Comparison of ENCODE assay signal across 16 cellular contexts in the genomic region with DNA sequence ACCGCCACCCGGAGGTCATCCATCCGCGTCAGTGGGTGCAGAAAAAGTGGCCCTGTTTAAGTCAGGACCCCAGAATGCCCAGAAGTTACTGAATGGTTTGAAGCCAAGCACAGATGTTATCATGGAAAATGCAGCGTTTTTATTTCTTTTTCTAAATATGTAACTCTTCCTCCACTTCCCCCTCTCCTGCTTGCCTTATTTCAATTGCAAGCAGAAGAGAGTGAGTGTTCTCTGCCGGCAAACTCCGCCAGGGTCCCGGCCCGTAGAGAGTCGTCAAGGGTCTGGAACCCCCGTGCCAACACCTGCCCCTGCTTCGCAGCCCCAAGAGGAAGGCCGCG. TPM values are rescaled to one million over a fixed set of nuclear protein-coding genes. Genes with fewer than 3 reads are reported as not detected.
"Had no signal": no experiment of that assay in that cellular context is flagged by ENCODE, and none has a peak within 500 bp of the region (broad histone marks: within the 10 kb centered on the region; RNA-seq: fewer than 3 reads in every experiment).

No MANE protein-coding gene starts in this region.

- H3K9me3 Mint-ChIP-seq: activated naive CD4-positive, alpha-beta T cell treated with anti-CD3 and anti-CD28 coated beads for 36 hours; stimulated activated effector memory CD8-positive, alpha-beta T cell treated with anti-CD3 and anti-CD28 coated beads, Interleukin-12 subunit alpha, Interleukin-12 subunit beta, amount 100 ng/mL, for 72 hours had no signal

- H3K9me3 ChIP-seq: esophagus muscularis mucosa, neutrophil, right lobe of liver, transverse colon had no signal

- ATAC-seq: activated CD8-positive, alpha-beta T cell treated with anti-CD3 and anti-CD28 coated beads, Interleukin-2, amount 10 ng/mL, durations not matched to agents 7 days and 5 days; stimulated activated effector memory CD8-positive, alpha-beta T cell treated with anti-CD3 and anti-CD28 coated beads, Interleukin-12 subunit alpha, Interleukin-12 subunit beta, amount 100 ng/mL, for 72 hours had no signal

- DNase-seq: activated CD8-positive, alpha-beta memory T cell treated with anti-CD3 and anti-CD28 coated beads, Interleukin-2, amount 50 U/mL, for 48 hours; activated CD8-positive, alpha-beta T cell treated with anti-CD3 and anti-CD28 coated beads, Interleukin-2, amount 10 ng/mL, durations not matched to agents 7 days and 5 days; activated naive CD4-positive, alpha-beta T cell treated with anti-CD3 and anti-CD28 coated beads for 36 hours; amniotic stem cell; cerebellar nuclear complex; dermis blood vessel endothelial cell; right lobe of liver; substantia nigra; T1000; transverse colon had no signal

- H3K27ac ChIP-seq: esophagus muscularis mucosa, neutrophil, right lobe of liver, transverse colon had no signal

- H3K27ac Mint-ChIP-seq: stimulated activated effector memory CD8-positive, alpha-beta T cell treated with anti-CD3 and anti-CD28 coated beads, Interleukin-12 subunit alpha, Interleukin-12 subunit beta, amount 100 ng/mL, for 72 hours had no signal

- H3K36me3 ChIP-seq: esophagus muscularis mucosa, neutrophil, right lobe of liver, transverse colon had no signal

RNA-seq across cellular contexts. Expression of a gene that starts 0.9 kb away (rescaled TPM):
- total RNA-seq: activated CD8-positive, alpha-beta T cell treated with anti-CD3 and anti-CD28 coated beads, Interleukin-2, amount 10 ng/mL, durations not matched to agents 7 days and 5 days; activated naive CD4-positive, alpha-beta T cell treated with anti-CD3 and anti-CD28 coated beads for 36 hours; dermis blood vessel endothelial cell; esophagus muscularis mucosa; fibroblast of villous mesenchyme; lung microvascular endothelial cell; posterior vena cava had no signal

RNA-seq across cellular contexts. Expression of a gene that starts 50.2 kb away (rescaled TPM):
- total RNA-seq: activated CD8-positive, alpha-beta T cell treated with anti-CD3 and anti-CD28 coated beads, Interleukin-2, amount 10 ng/mL, durations not matched to agents 7 days and 5 days; activated naive CD4-positive, alpha-beta T cell treated with anti-CD3 and anti-CD28 coated beads for 36 hours; dermis blood vessel endothelial cell; fibroblast of villous mesenchyme; lung microvascular endothelial cell; posterior vena cava; right lobe of liver had no signal
